Comparison of ENCODE assay signal across 26 cellular contexts in genomic region chr6:42295688-42296087, GRCh38.
DNase-seq lines count a peak whose midpoint lies in the region; ATAC-seq lines count a peak whose summit lies in the region.
"Had no signal": no experiment of that assay in that cellular context is flagged by ENCODE, and none has a peak within 500 bp of the region (broad histone marks: within the 10 kb centered on the region; RNA-seq: fewer than 3 reads in every experiment).

No MANE protein-coding gene starts in this region.

- H3K27me3 Mint-ChIP-seq in activated naive CD8-positive, alpha-beta T cell, result no peaks in the 10 kb centered on the region
- H3K27me3 Mint-ChIP-seq in activated naive CD8-positive, alpha-beta T cell treated with anti-CD3 and anti-CD28 coated beads for 36 hours, result no peaks in the 10 kb centered on the region
- H3K27me3 Mint-ChIP-seq in T-cell (no peaks in the 10 kb centered on the region), immature natural killer cell (ENCODE audit: low read depth in 3 of 3) (peaks cover 0 to 3% (median 2%) of the 10 kb centered on the region in 3 donors)

- CTCF ChIA-PET in T-cell (lab: Charles Lee), result interaction anchor here in 1 of 2 donors (0.7 kb wide), 1 partner anchor 96 kb away, joined by 4 read pairs; no protein-coding TSS in a partner anchor

- DNase-seq in activated naive CD8-positive, alpha-beta T cell treated with anti-CD3 and anti-CD28 coated beads for 36 hours, result no peak
- DNase-seq in T-cell (no peak), immature natural killer cell (peak; percentile 28 to 48 (median 46)), NCI-H1092 treated with DMSO at 0.1 percent for 48 hours (lab: John Stamatoyannopoulos, UW) (no peak), substantia nigra (lab: John Stamatoyannopoulos, UW) (no peak)
- DNase-seq: activated CD4-positive, alpha-beta T cell treated with anti-CD3 and anti-CD28 coated beads for 48 hours; activated T-cell treated with anti-CD3 and anti-CD28 coated beads, Interleukin-2, amount 50 U/mL, for 4 hours; cerebellar nuclear complex; dermis blood vessel endothelial cell; EL; gastrocnemius medialis; mucosa of descending colon; MV-4-11; NCI-H1436 treated with DMSO at 0.1 percent for 48 hours; NCI-H2081 treated with DMSO at 0.1 percent for 48 hours; NCI-H2227 treated with DMSO at 0.1 percent for 48 hours; NCI-H526 treated with DMSO at 0.1 percent for 48 hours; NK-92 treated with Interleukin-12 subunit alpha and Interleukin-12 subunit beta, amount 100 ng/mL, for 24 hours; SIG-M5; stimulated activated naive CD4-positive, alpha-beta T cell; upper lobe of right lung; WERI-Rb-1 had no signal

- H3K4me1 Mint-ChIP-seq in activated naive CD8-positive, alpha-beta T cell (ENCODE audit: low read depth), result peaks cover 53% of the 10 kb centered on the region
- peaks cover 41% of the 10 kb centered on the region for H3K4me1 Mint-ChIP-seq in activated naive CD8-positive, alpha-beta T cell treated with anti-CD3 and anti-CD28 coated beads for 36 hours
- peaks cover 50 to 67% (median 61%) of the 10 kb centered on the region in 3 donors for H3K4me1 Mint-ChIP-seq in T-cell
- peaks cover 60 to 70% of the 10 kb centered on the region in 2 donors for H3K4me1 Mint-ChIP-seq in immature natural killer cell

- H3K4me3 Mint-ChIP-seq in activated naive CD8-positive, alpha-beta T cell, result no peak overlapping the region
- H3K4me3 Mint-ChIP-seq in activated naive CD8-positive, alpha-beta T cell treated with anti-CD3 and anti-CD28 coated beads for 36 hours, result no peak overlapping the region
- H3K4me3 Mint-ChIP-seq in T-cell (peak overlapping the region in 1 of 3 donors; percentile 19), immature natural killer cell (peak overlapping the region; percentile 77 to 88 (median 83))
- H3K4me3 Mint-ChIP-seq: activated T-cell treated with anti-CD3 and anti-CD28 coated beads, Interleukin-2, amount 50 U/mL, for 4 hours; neural progenitor cell had no signal

- peaks cover 3% of the 10 kb centered on the region for H3K9me3 Mint-ChIP-seq in activated naive CD8-positive, alpha-beta T cell (ENCODE audit: low read depth)
- no peaks in the 10 kb centered on the region for H3K9me3 Mint-ChIP-seq in activated naive CD8-positive, alpha-beta T cell treated with anti-CD3 and anti-CD28 coated beads for 36 hours
- H3K9me3 Mint-ChIP-seq in T-cell (no peaks in the 10 kb centered on the region), immature natural killer cell (no peaks in the 10 kb centered on the region)
- H3K9me3 Mint-ChIP-seq: activated T-cell treated with anti-CD3 and anti-CD28 coated beads, Interleukin-2, amount 50 U/mL, for 4 hours; neural progenitor cell had no signal

- peaks cover 25% of the 10 kb centered on the region for H3K36me3 Mint-ChIP-seq in activated naive CD8-positive, alpha-beta T cell
- H3K36me3 Mint-ChIP-seq in activated naive CD8-positive, alpha-beta T cell treated with anti-CD3 and anti-CD28 coated beads for 36 hours, result peaks cover 21% of the 10 kb centered on the region
- H3K36me3 Mint-ChIP-seq in T-cell (peaks cover 38% of the 10 kb centered on the region), immature natural killer cell (peaks cover 9 to 26% (median 15%) of the 10 kb centered on the region in 3 donors)

- peak overlapping the region; percentile 22 for H3K27ac Mint-ChIP-seq in activated naive CD8-positive, alpha-beta T cell
- no peak overlapping the region for H3K27ac Mint-ChIP-seq in activated naive CD8-positive, alpha-beta T cell treated with anti-CD3 and anti-CD28 coated beads for 36 hours
- H3K27ac Mint-ChIP-seq in T-cell, result peak overlapping the region; percentile 44 to 83
- peak overlapping the region; percentile 52 to 95 (median 82) for H3K27ac Mint-ChIP-seq in immature natural killer cell
- H3K27ac Mint-ChIP-seq: neural progenitor cell had no signal

- ATAC-seq in T-cell (replicated peaks in 1 of 4) (peak in 1 of 4 experiments; percentile 18), GM21515 (IDR thresholded peaks at IDR 0.05; ENCODE audit: unreplicated experiment) (no peak), HG03354 (IDR thresholded peaks at IDR 0.05; ENCODE audit: poor library complexity, severe bottlenecking, unreplicated experiment) (no peak)
- ATAC-seq: activated T-cell treated with anti-CD3 and anti-CD28 coated beads, Interleukin-2, amount 50 U/mL, for 4 hours; gastrocnemius medialis; mucosa of descending colon; upper lobe of right lung had no signal

- POLR2A ChIA-PET in T-cell (lab: Charles Lee), result interaction anchor here in 1 of 2 donors (0.6 kb wide), 1 partner anchor 276 kb away, joined by 15 read pairs; no protein-coding TSS in a partner anchor

- no peak overlapping the region for H3K27ac ChIP-seq in substantia nigra (ENCODE audit: low read depth, low read length, poor library complexity, severe bottlenecking)
- H3K27ac ChIP-seq: gastrocnemius medialis, neural progenitor cell, upper lobe of right lung, WERI-Rb-1 had no signal

Comparison
In these comparisons a context has a peak if more than half of its experiments do, and no peak if none do; other contexts are left out.
1. H3K4me3 Mint-ChIP-seq: peak in immature natural killer cell (5 of 5); none in activated naive CD8-positive, alpha-beta T cell (single experiment) and activated naive CD8-positive, alpha-beta T cell treated with anti-CD3 and anti-CD28 coated beads for 36 hours (single experiment).
2. DNase-seq: peak in immature natural killer cell (3 of 3); none in activated naive CD8-positive, alpha-beta T cell treated with anti-CD3 and anti-CD28 coated beads for 36 hours (single experiment), T-cell (0 of 34), NCI-H1092 treated with DMSO at 0.1 percent for 48 hours (single experiment) and substantia nigra (0 of 49).